In genomic region chr10:52316005-52316404, GRCh38 we compare ENCODE assay signal across 15 cellular contexts. TPM values are rescaled to one million over a fixed set of nuclear protein-coding genes. Genes with fewer than 3 reads are reported as not detected.
DNase-seq lines count a peak whose midpoint lies in the region; ATAC-seq and TF ChIP-seq lines count a peak whose summit lies in the region.
"Had no signal": no experiment of that assay in that cellular context is flagged by ENCODE, and none has a peak within 500 bp of the region (broad histone marks: within the 10 kb centered on the region; RNA-seq: fewer than 3 reads in every experiment).

No MANE protein-coding gene starts in this region.

- H3K4me1 Mint-ChIP-seq in Caco-2 (ENCODE audit: low read depth, unreplicated experiment) (peaks cover 37% of the 10 kb centered on the region), endodermal cell (peaks cover 23% of the 10 kb centered on the region), neural crest cell (peaks cover 26% of the 10 kb centered on the region)

- H3K4me3 Mint-ChIP-seq in Caco-2 (ENCODE audit: unreplicated experiment) (peak overlapping the region; percentile 96), endodermal cell (peak overlapping the region; percentile 74), neural crest cell (peak overlapping the region; percentile 84)
- H3K4me3 Mint-ChIP-seq: activated T-cell treated with anti-CD3 and anti-CD28 coated beads, Interleukin-2, amount 50 U/mL, for 24 hours had no signal

- intact Hi-C loops in Caco-2 (cut with micrococcal nuclease; ENCODE audit: unreplicated experiment) (no loop called here), ovary (cut with DNase I) (no loop called here)

- TF ChIP-seq EP300 in ovary (IDR thresholded peaks at IDR 0.05): no peak

- no peak for ATAC-seq in HG02759 (IDR thresholded peaks at IDR 0.05; ENCODE audit: unreplicated experiment)
- ATAC-seq: left cardiac atrium had no signal

- CTCF ChIA-PET in Caco-2 (lab: Charles Lee): no interaction called here

- TF ChIP-seq CTCF in Caco-2 (IDR thresholded peaks at IDR 0.05; ENCODE audit: insufficient read depth in 1 of 2, low read depth in 1 of 2, low read length in 1 of 2, severe bottlenecking in 1 of 2, unreplicated experiment in 1 of 2) (no peak), endodermal cell (conservative IDR thresholded peaks at IDR 0.05) (no peak), neural crest cell (conservative IDR thresholded peaks at IDR 0.05) (no peak), ovary (IDR thresholded peaks at IDR 0.05) (no peak)

- DNase-seq in Caco-2 (no peak), M059J (ENCODE audit: low read depth) (peak; percentile 36), endodermal cell (no peak), neural crest cell (ENCODE audit: low read depth, low spot score) (no peak), nucleus accumbens (lab: John Stamatoyannopoulos, UW) (no peak), ovary (no peak), NCI-H187 treated with DMSO at 0.1 percent for 48 hours (lab: John Stamatoyannopoulos, UW) (no peak)
- DNase-seq: activated CD4-positive, alpha-beta T cell treated with anti-CD3 and anti-CD28 coated beads for 1 hour; activated T-cell treated with anti-CD3 and anti-CD28 coated beads, Interleukin-2, amount 50 U/mL, for 24 hours; amniotic stem cell; Karpas-422; left cardiac atrium; NCI-H2081 treated with DMSO at 0.1 percent for 48 hours; stimulated activated CD4-positive, alpha-beta T cell treated with anti-CD3 and anti-CD28 coated beads, Interleukin-12 subunit alpha, Interleukin-12 subunit beta, amount 100 ng/mL, for 4 hours had no signal

- no peaks in the 10 kb centered on the region for H3K27me3 ChIP-seq in Caco-2 (replicated peaks; ENCODE audit: control insufficient read depth, insufficient read depth, low read length)
- peaks cover 32% of the 10 kb centered on the region for H3K27me3 ChIP-seq in endodermal cell (ENCODE audit: control insufficient read depth, insufficient read depth, low read length, poor library complexity, severe bottlenecking)
- H3K27me3 ChIP-seq in ovary: no peaks in the 10 kb centered on the region

- H3K9ac ChIP-seq in endodermal cell (ENCODE audit: extremely low read depth, low read length, poor library complexity, severe bottlenecking): no peak overlapping the region

- H3K36me3 ChIP-seq in Caco-2 (ENCODE audit: control insufficient read depth, insufficient read depth, low read length) (peaks cover 3% of the 10 kb centered on the region; the same call in 1 of the 2 replicates), endodermal cell (ENCODE audit: control insufficient read depth, insufficient read depth, low read length) (peaks cover 18% of the 10 kb centered on the region), ovary (no peaks in the 10 kb centered on the region)

- H3K4me3 ChIP-seq in Caco-2 (ENCODE audit: low read depth, low read length) (peak overlapping the region; percentile 63), endodermal cell (ENCODE audit: low read length) (peak overlapping the region; percentile 89), ovary (no peak overlapping the region)

- H3K36me3 Mint-ChIP-seq in Caco-2 (ENCODE audit: insufficient read depth, unreplicated experiment) (peaks cover 79% of the 10 kb centered on the region), endodermal cell (ENCODE audit: low read depth) (peaks cover 7% of the 10 kb centered on the region), neural crest cell (ENCODE audit: low read depth) (no peaks in the 10 kb centered on the region)

- H3K9me3 Mint-ChIP-seq in Caco-2 (ENCODE audit: unreplicated experiment) (no peaks in the 10 kb centered on the region), endodermal cell (no peaks in the 10 kb centered on the region), neural crest cell (no peaks in the 10 kb centered on the region)
- H3K9me3 Mint-ChIP-seq: activated T-cell treated with anti-CD3 and anti-CD28 coated beads, Interleukin-2, amount 50 U/mL, for 24 hours had no signal

- no TSS peak for BruUV-seq in Caco-2 (replicated peaks; lab: Mats Ljungman, UMichigan)

- no peaks in the 10 kb centered on the region for H3K27me3 Mint-ChIP-seq in Caco-2 (ENCODE audit: insufficient read depth, unreplicated experiment)
- H3K27me3 Mint-ChIP-seq in endodermal cell (ENCODE audit: insufficient read depth): peaks cover 59% of the 10 kb centered on the region
- H3K27me3 Mint-ChIP-seq in neural crest cell (ENCODE audit: low read depth): peaks cover 61% of the 10 kb centered on the region

- H3K9me3 ChIP-seq in Caco-2 (no peaks in the 10 kb centered on the region), endodermal cell (ENCODE audit: control insufficient read depth, low read length) (no peaks in the 10 kb centered on the region), ovary (no peaks in the 10 kb centered on the region)

- H3K4me1 ChIP-seq in Caco-2 (peaks cover 43% of the 10 kb centered on the region), endodermal cell (ENCODE audit: control insufficient read depth, insufficient read depth, low read length) (no peaks in the 10 kb centered on the region), ovary (ENCODE audit: insufficient read depth) (peaks cover 3% of the 10 kb centered on the region)

- WGBS in endodermal cell (ENCODE audit: insufficient coverage in 1 of 2, insufficient read length in 1 of 2), 2 experiments: 89% methylated on average over 1 of the region's 1 CpG; no CpG with 5 or more reads in 1 of the 2 experiments
- WGBS in ovary, 3 donors: 77 to 81% (median 78%) methylated on average over 1 of the region's 1 CpG

- POLR2A ChIA-PET in Caco-2 (lab: Charles Lee): no interaction called here

- peak overlapping the region; percentile 95 for H3K27ac Mint-ChIP-seq in Caco-2 (ENCODE audit: unreplicated experiment)
- no peak overlapping the region for H3K27ac Mint-ChIP-seq in endodermal cell
- no peak overlapping the region for H3K27ac Mint-ChIP-seq in neural crest cell (ENCODE audit: unreplicated experiment)
- H3K27ac Mint-ChIP-seq: activated T-cell treated with anti-CD3 and anti-CD28 coated beads, Interleukin-2, amount 50 U/mL, for 24 hours had no signal

- TF ChIP-seq POLR2A in ovary (IDR thresholded peaks at IDR 0.05): no peak

- no peak overlapping the region for H3K27ac ChIP-seq in endodermal cell (ENCODE audit: low read depth, low read length)
- H3K27ac ChIP-seq in ovary: no peak overlapping the region

RNA-seq across cellular contexts. Expression of gene DKK1, which starts 1.9 kb away (rescaled TPM):
- 1,709 and 1,866 TPM in 2 replicates for total RNA-seq in Caco-2 (2022)
- total RNA-seq in M059J (2014; rRNA removed; shearing (Covaris generic)): 355 and 363 TPM in 2 replicates
- total RNA-seq in endodermal cell: 10 to 100 TPM; 12.0 to 28.9 TPM
- polyA plus RNA-seq in endodermal cell (2013, experiment 1 of 2): 62.6 TPM
- polyA plus RNA-seq in endodermal cell (2013, experiment 2 of 2): 53.1 TPM
- total RNA-seq in neural crest cell: 3.3 and 3.9 TPM in 2 replicates
- total RNA-seq in ovary: 1 to 10 TPM in 2 of 7 donors, under 1 TPM in 3, not detected in 2; 0.42 to 2.0 (median 0.57) TPM
- polyA plus RNA-seq in ovary: 1 to 10 TPM in 1 of 2 donors, under 1 TPM in 1; 0.27 to 4.2 TPM
- total RNA-seq: left cardiac atrium had no signal

Comparison
In these comparisons a context has a peak if more than half of its experiments do, and no peak if none do; other contexts are left out.
1. RNA of gene DKK1, which starts 1.9 kb away (total RNA-seq): 1,709 to 1,866 TPM in Caco-2 and 355 to 363 TPM in M059J; 12.0 to 28.9 TPM in endodermal cell, 3.3 to 3.9 TPM in neural crest cell and 0.42 to 2.0 TPM in ovary; every median in the first group is over 10 times any median in the second.
2. Peak in every context shown above with its lines, with median percentiles within 50 percentile points of each other: H3K4me3 Mint-ChIP-seq.